Comparison of ENCODE assay signal across 21 cellular contexts in the genomic region with DNA sequence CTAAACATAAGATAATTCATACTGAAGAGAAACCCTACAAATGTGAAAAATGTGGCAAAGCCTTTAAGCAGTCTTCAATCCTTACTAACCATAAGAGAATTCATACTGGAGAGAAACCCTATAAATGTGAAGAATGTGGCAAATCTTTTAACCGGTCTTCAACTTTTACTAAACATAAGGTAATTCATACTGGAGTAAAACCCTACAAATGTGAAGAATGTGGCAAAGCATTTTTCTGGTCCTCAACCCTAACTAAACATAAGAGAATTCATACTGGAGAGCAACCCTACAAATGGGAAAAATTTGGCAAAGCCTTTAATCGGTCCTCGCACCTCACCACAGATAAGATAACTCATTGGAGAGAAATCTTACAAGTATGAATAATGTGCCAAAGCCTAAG. TPM values are rescaled to one million over a fixed set of nuclear protein-coding genes. Genes with fewer than 3 reads are reported as not detected.
DNase-seq lines count a peak whose midpoint lies in the region; ATAC-seq and TF ChIP-seq lines count a peak whose summit lies in the region.
"Had no signal": no experiment of that assay in that cellular context is flagged by ENCODE, and none has a peak within 500 bp of the region (broad histone marks: within the 10 kb centered on the region; RNA-seq: fewer than 3 reads in every experiment).

No MANE protein-coding gene starts in this region.

- peaks cover 12% of the 10 kb centered on the region for H3K36me3 ChIP-seq in CD8-positive, alpha-beta T cell (ENCODE audit: insufficient read depth, low read length)
- H3K36me3 ChIP-seq in HUES64 (ENCODE audit: insufficient read depth, low read length), result peaks cover 79% of the 10 kb centered on the region

- peaks cover 50% of the 10 kb centered on the region for H3K9me3 Mint-ChIP-seq in CD8-positive, alpha-beta T cell
- H3K9me3 Mint-ChIP-seq in endothelial cell (ENCODE audit: unreplicated experiment) (peaks cover 54% of the 10 kb centered on the region), neural crest cell (peaks cover 34% of the 10 kb centered on the region)

- ATAC-seq in CD8-positive, alpha-beta T cell, result no peak
- no peak for ATAC-seq in HG03175 (IDR thresholded peaks at IDR 0.05; ENCODE audit: unreplicated experiment)
- ATAC-seq: A549, Panc1, SK-N-SH treated with all-trans-retinoic acid at 6 μM for 48 hours had no signal

- no peak for TF ChIP-seq CTCF in CD8-positive, alpha-beta T cell (IDR thresholded peaks at IDR 0.05)
- TF ChIP-seq CTCF in endothelial cell (IDR thresholded peaks at IDR 0.05; ENCODE audit: unreplicated experiment) (no peak), neural crest cell (conservative IDR thresholded peaks at IDR 0.05) (no peak)

- no peaks in the 10 kb centered on the region for H3K4me1 ChIP-seq in CD8-positive, alpha-beta T cell (ENCODE audit: insufficient read depth, low read length)
- no peaks in the 10 kb centered on the region for H3K4me1 ChIP-seq in HUES64 (ENCODE audit: insufficient read depth, low read length)
- H3K4me1 ChIP-seq: A549 had no signal

- H3K27me3 Mint-ChIP-seq in CD8-positive, alpha-beta T cell (ENCODE audit: low read depth), result no peaks in the 10 kb centered on the region
- H3K27me3 Mint-ChIP-seq in endothelial cell (ENCODE audit: unreplicated experiment), result peaks cover 4% of the 10 kb centered on the region
- peaks cover 5% of the 10 kb centered on the region for H3K27me3 Mint-ChIP-seq in neural crest cell (ENCODE audit: low read depth)
- H3K27me3 Mint-ChIP-seq: CD8-positive, alpha-beta memory T cell had no signal

- peaks cover 42% of the 10 kb centered on the region for H3K9me3 ChIP-seq in CD8-positive, alpha-beta T cell (ENCODE audit: low read length)
- peaks cover 99% of the 10 kb centered on the region for H3K9me3 ChIP-seq in HUES64 (ENCODE audit: insufficient read depth, low read depth, low read length)

- H3K27ac Mint-ChIP-seq in CD8-positive, alpha-beta T cell, result no peak overlapping the region
- no peak overlapping the region for H3K27ac Mint-ChIP-seq in endothelial cell (ENCODE audit: unreplicated experiment)
- H3K27ac Mint-ChIP-seq in neural crest cell (ENCODE audit: unreplicated experiment), result no peak overlapping the region
- H3K27ac Mint-ChIP-seq: CD8-positive, alpha-beta memory T cell; HFFc6 had no signal

- no peak overlapping the region for H3K9ac ChIP-seq in HUES64 (ENCODE audit: low read depth, low read length)

- H3K36me3 Mint-ChIP-seq in CD8-positive, alpha-beta T cell, result peaks cover 81% of the 10 kb centered on the region
- H3K36me3 Mint-ChIP-seq in endothelial cell (ENCODE audit: low read depth, unreplicated experiment), result peaks cover 81% of the 10 kb centered on the region
- H3K36me3 Mint-ChIP-seq in neural crest cell (ENCODE audit: low read depth), result peaks cover 77% of the 10 kb centered on the region

- no peak overlapping the region for H3K4me3 Mint-ChIP-seq in CD8-positive, alpha-beta T cell
- H3K4me3 Mint-ChIP-seq in endothelial cell (ENCODE audit: unreplicated experiment) (peak overlapping the region; percentile 87), neural crest cell (peak overlapping the region; percentile 21)
- H3K4me3 Mint-ChIP-seq: CD8-positive, alpha-beta memory T cell; HFFc6 had no signal

- no peak for DNase-seq in CD8-positive, alpha-beta T cell
- DNase-seq in endothelial cell (ENCODE audit: low spot score) (no peak), neural crest cell (ENCODE audit: low read depth, low spot score) (no peak), HuH-7.5 (ENCODE audit: low spot score) (no peak), NCI-H187 treated with DMSO at 0.1 percent for 48 hours (lab: John Stamatoyannopoulos, UW) (no peak), glomerular visceral epithelial cell (ENCODE audit: extremely low spot score) (no peak)
- DNase-seq: CD8-positive, alpha-beta memory T cell; DMS53; GDM1; HFFc6; Kasumi-1; NCI-H1694; NCI-H2081 treated with DMSO at 0.1 percent for 48 hours; NCI-H2171 treated with DMSO at 0.1 percent for 48 hours; NCI-H524 treated with DMSO at 0.1 percent for 48 hours; NCI-H82 had no signal

- H3K27ac ChIP-seq in CD8-positive, alpha-beta T cell (ENCODE audit: low read depth, low read length), result no peak overlapping the region
- H3K27ac ChIP-seq in HUES64 (ENCODE audit: low read depth, low read length), result no peak overlapping the region
- H3K27ac ChIP-seq: A549 had no signal

- H3K27me3 ChIP-seq in CD8-positive, alpha-beta T cell (ENCODE audit: insufficient read depth, low read length), result no peaks in the 10 kb centered on the region
- H3K27me3 ChIP-seq in HUES64 (ENCODE audit: insufficient read depth, low read length), result no peaks in the 10 kb centered on the region

- peak overlapping the region; percentile 2 for H3K4me3 ChIP-seq in CD8-positive, alpha-beta T cell (ENCODE audit: low read depth, low read length)
- H3K4me3 ChIP-seq in HUES64 (ENCODE audit: low read length), result 0 out of 2 replicates have a peak overlapping the region, but pooled peaks have one; percentile 3
- H3K4me3 ChIP-seq: A549 had no signal

- POLR2A ChIA-PET in CD8-positive, alpha-beta T cell (lab: Charles Lee), result no interaction called here

- CTCF ChIA-PET in CD8-positive, alpha-beta T cell (lab: Charles Lee), result no interaction called here

- intact Hi-C loops in CD8-positive, alpha-beta T cell (cut with DNase I, micrococcal nuclease), result no loop called here

- WGBS in HUES64, result no CpG with 5 or more reads among the region's 3 CpGs

- H3K4me1 Mint-ChIP-seq in CD8-positive, alpha-beta T cell (ENCODE audit: low read depth), result no peaks in the 10 kb centered on the region
- no peaks in the 10 kb centered on the region for H3K4me1 Mint-ChIP-seq in endothelial cell (ENCODE audit: unreplicated experiment)
- H3K4me1 Mint-ChIP-seq in neural crest cell, result no peaks in the 10 kb centered on the region
- H3K4me1 Mint-ChIP-seq: CD8-positive, alpha-beta memory T cell had no signal

RNA-seq across cellular contexts. Expression of a gene that starts 40.6 kb away (rescaled TPM):
- 10 to 100 TPM; 11.2 to 14.2 TPM for total RNA-seq in CD8-positive, alpha-beta T cell
- polyA plus RNA-seq in HUES64 (2013, experiment 1 of 2), result 20.4 TPM
- 22.8 TPM for polyA plus RNA-seq in HUES64 (2013, experiment 2 of 2)
- total RNA-seq in endothelial cell (ENCODE audit: unreplicated experiment) (32.3 TPM), neural crest cell (36.8 and 37.6 TPM in 2 replicates)
